10 cellular contexts compared by ENCODE assay signal in the genomic region with DNA sequence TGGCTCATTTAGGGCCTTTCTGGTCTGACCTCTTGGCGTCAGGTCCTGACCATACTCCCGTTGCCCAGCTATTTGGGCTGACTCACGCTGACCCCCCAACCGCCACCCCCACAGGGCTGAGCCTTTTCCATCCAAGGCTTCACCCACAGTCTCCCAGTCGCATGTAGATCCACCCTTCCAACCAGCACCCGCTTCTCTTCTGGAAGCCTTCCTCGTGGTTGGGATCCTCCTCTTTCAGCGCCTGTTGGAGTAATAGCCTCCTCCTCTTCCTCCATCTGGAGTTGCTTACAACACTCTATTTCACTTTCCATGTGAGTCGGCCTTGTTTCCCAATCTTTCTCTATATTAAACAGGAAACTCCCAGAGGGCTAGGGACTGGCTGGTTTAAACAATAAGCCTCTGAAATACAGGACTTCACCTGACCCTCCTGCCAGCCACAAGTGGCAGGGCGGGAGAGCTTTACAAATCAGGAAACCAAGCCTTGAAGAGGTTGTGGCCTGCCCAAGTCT. TPM values are rescaled to one million over a fixed set of nuclear protein-coding genes. Genes with fewer than 3 reads are reported as not detected.
DNase-seq lines count a peak whose midpoint lies in the region; ATAC-seq and TF ChIP-seq lines count a peak whose summit lies in the region.
"Had no signal": no experiment of that assay in that cellular context is flagged by ENCODE, and none has a peak within 500 bp of the region (broad histone marks: within the 10 kb centered on the region; RNA-seq: fewer than 3 reads in every experiment).

No MANE protein-coding gene starts in this region.

- H3K27me3 ChIP-seq in gastrocnemius medialis = no peaks in the 10 kb centered on the region
- H3K27me3 ChIP-seq in naive thymus-derived CD4-positive, alpha-beta T cell (ENCODE audit: control insufficient read depth in 2 of 2, insufficient read depth in 2 of 2, low read length in 2 of 2) = no peaks in the 10 kb centered on the region
- H3K27me3 ChIP-seq: body of pancreas had no signal

- peaks cover 30 to 34% of the 10 kb centered on the region in 2 donors for H3K4me1 ChIP-seq in gastrocnemius medialis
- peaks cover 23 to 25% of the 10 kb centered on the region in 2 donors for H3K4me1 ChIP-seq in naive thymus-derived CD4-positive, alpha-beta T cell (ENCODE audit: control insufficient read depth in 2 of 2, insufficient read depth in 2 of 2, low read length in 2 of 2)

- DNase-seq in ELR (ENCODE audit: low read depth) (peak; percentile 51), SKM-1 (lab: John Stamatoyannopoulos, UW; ENCODE audit: unreplicated experiment) (peak; percentile 75), foreskin fibroblast (peak; percentile 67 to 83), gastrocnemius medialis (no peak), COLO668 (lab: John Stamatoyannopoulos, UW; ENCODE audit: unreplicated experiment) (no peak)
- no peak for DNase-seq in activated T-cell treated with anti-CD3 and anti-CD28 coated beads, Interleukin-2, amount 50 U/mL, for 48 hours
- no peak for DNase-seq in naive thymus-derived CD4-positive, alpha-beta T cell
- DNase-seq: NCI-H526 had no signal

- no peak overlapping the region for H3K4me3 Mint-ChIP-seq in naive thymus-derived CD4-positive, alpha-beta T cell

- in situ Hi-C loops in gastrocnemius medialis (cut with MboI; ENCODE audit: low sequenced_read_pairs in 4 of 4) = no loop called here

- H3K36me3 Mint-ChIP-seq in naive thymus-derived CD4-positive, alpha-beta T cell = peaks cover 0 to 17% (median 1%) of the 10 kb centered on the region in 5 donors

- H3K4me3 ChIP-seq in foreskin fibroblast (ENCODE audit: low read depth in 1 of 2, low read length in 2 of 2) = no peak overlapping the region
- no peak overlapping the region for H3K4me3 ChIP-seq in gastrocnemius medialis
- H3K4me3 ChIP-seq in naive thymus-derived CD4-positive, alpha-beta T cell (ENCODE audit: low read length) = no peak overlapping the region
- H3K4me3 ChIP-seq: body of pancreas had no signal

- peaks cover 18 to 39% (median 35%) of the 10 kb centered on the region in 7 donors for H3K4me1 Mint-ChIP-seq in naive thymus-derived CD4-positive, alpha-beta T cell

- no peak for TF ChIP-seq CTCF in foreskin fibroblast (IDR thresholded peaks at IDR 0.05; ENCODE audit: low read depth, low read length)
- no peak for TF ChIP-seq CTCF in gastrocnemius medialis (IDR thresholded peaks at IDR 0.05 in 4 of 5, conservative IDR thresholded peaks at IDR 0.05 in 1 of 5)

- CTCF ChIA-PET in naive thymus-derived CD4-positive, alpha-beta T cell (lab: Charles Lee) = interaction anchor here (1.1 kb wide), 1 partner anchor 21 kb away, joined by 3 read pairs; no protein-coding TSS in a partner anchor

- no peaks in the 10 kb centered on the region for H3K9me3 Mint-ChIP-seq in naive thymus-derived CD4-positive, alpha-beta T cell

- ATAC-seq in gastrocnemius medialis = peak in 1 of 2 donors; percentile 11
- no peak for ATAC-seq in HG02610 (IDR thresholded peaks at IDR 0.05; ENCODE audit: unreplicated experiment)
- ATAC-seq in naive thymus-derived CD4-positive, alpha-beta T cell = no peak
- ATAC-seq: body of pancreas had no signal

- TF ChIP-seq POLR2A in gastrocnemius medialis (IDR thresholded peaks at IDR 0.05) = no peak

- H3K9me3 ChIP-seq in gastrocnemius medialis = no peaks in the 10 kb centered on the region
- no peaks in the 10 kb centered on the region for H3K9me3 ChIP-seq in naive thymus-derived CD4-positive, alpha-beta T cell (ENCODE audit: control insufficient read depth in 2 of 3, low read length in 3 of 3)
- H3K9me3 ChIP-seq: body of pancreas had no signal

- intact Hi-C loops in gastrocnemius medialis (cut with DNase I; ENCODE audit: low total_unique reads) = no loop called here
- intact Hi-C loops in naive thymus-derived CD4-positive, alpha-beta T cell (cut with micrococcal nuclease) = loop anchor here (5.0 kb wide), 4 partner anchors 139 to 219 kb away; partner anchors contain the start of genes ABHD14A (in 1 of the 2), DUSP7 (in 1 of the 2) and RPL29 (in 1 of the 2)

- H3K27ac Mint-ChIP-seq in naive thymus-derived CD4-positive, alpha-beta T cell = peak overlapping the region in 3 of 9 donors; percentile 25 to 88 (median 58)

- peaks cover 0 to 16% of the 10 kb centered on the region in 2 donors for H3K36me3 ChIP-seq in gastrocnemius medialis
- peaks cover 0 to 6% (median 0%) of the 10 kb centered on the region in 3 experiments for H3K36me3 ChIP-seq in naive thymus-derived CD4-positive, alpha-beta T cell (ENCODE audit: control insufficient read depth in 2 of 3, insufficient read depth in 3 of 3, low read length in 3 of 3)

- POLR2A ChIA-PET in naive thymus-derived CD4-positive, alpha-beta T cell (lab: Charles Lee) = interaction anchor here (0.7 to 1.3 kb wide), 3 partner anchors 8 to 44 kb away, joined by 3 to 4 read pairs (median 3); no protein-coding TSS in a partner anchor

- H3K27ac ChIP-seq in gastrocnemius medialis = peak overlapping the region; percentile 27 to 97 (median 46)
- H3K27ac ChIP-seq in naive thymus-derived CD4-positive, alpha-beta T cell (ENCODE audit: low read depth, low read length) = no peak overlapping the region

- H3K27me3 Mint-ChIP-seq in naive thymus-derived CD4-positive, alpha-beta T cell = peaks cover 0 to 2% (median 0%) of the 10 kb centered on the region in 5 donors

RNA-seq across cellular contexts. Expression of gene ALAS1, which starts 2.1 kb away (rescaled TPM):
- total RNA-seq in gastrocnemius medialis = 10 to 100 TPM; 61.0 to 99.8 (median 68.4) TPM
- 10 to 100 TPM; 12.6 to 74.3 (median 27.4) TPM for total RNA-seq in naive thymus-derived CD4-positive, alpha-beta T cell
- polyA plus RNA-seq in naive thymus-derived CD4-positive, alpha-beta T cell = 10 to 100 TPM; 18.7 to 37.6 TPM

RNA-seq across cellular contexts. Expression of gene TLR9, which starts 29.6 kb away (rescaled TPM):
- total RNA-seq in gastrocnemius medialis = under 1 TPM in 3 of 4 donors, not detected in 1; 0.07 to 0.41 (median 0.13) TPM
- 1 to 10 TPM in 3 of 5 experiments, under 1 TPM in 2; 0.27 to 2.5 (median 1.6) TPM for total RNA-seq in naive thymus-derived CD4-positive, alpha-beta T cell
- under 1 TPM in 1 of 2 donors, not detected in 1; 0.16 TPM for polyA plus RNA-seq in naive thymus-derived CD4-positive, alpha-beta T cell

RNA-seq across cellular contexts. Expression of gene POC1A, which starts 41.7 kb away (rescaled TPM):
- 1 to 10 TPM in 1 of 4 donors, under 1 TPM in 3; 0.51 to 3.2 (median 0.81) TPM for total RNA-seq in gastrocnemius medialis
- total RNA-seq in naive thymus-derived CD4-positive, alpha-beta T cell = 10 to 100 TPM in 1 of 5 experiments, 1 to 10 TPM in 2, under 1 TPM in 2; 0.58 to 19.7 (median 1.2) TPM
- 1 to 10 TPM; 1.8 to 2.5 TPM for polyA plus RNA-seq in naive thymus-derived CD4-positive, alpha-beta T cell

RNA-seq across cellular contexts. Expression of gene TWF2, which starts 43.1 kb away (rescaled TPM):
- total RNA-seq in gastrocnemius medialis = 100 to 1,000 TPM in 3 of 4 donors, 10 to 100 TPM in 1; 99.2 to 222 (median 168) TPM
- 100 to 1,000 TPM in 1 of 5 experiments, 10 to 100 TPM in 4; 38.7 to 110 (median 63.7) TPM for total RNA-seq in naive thymus-derived CD4-positive, alpha-beta T cell
- 100 to 1,000 TPM; 104 to 147 TPM for polyA plus RNA-seq in naive thymus-derived CD4-positive, alpha-beta T cell

RNA-seq across cellular contexts. Expression of gene PPM1M, which starts 49.7 kb away (rescaled TPM):
- total RNA-seq in gastrocnemius medialis = 1 to 10 TPM in 3 of 4 donors, under 1 TPM in 1; 0.97 to 5.2 (median 3.5) TPM
- total RNA-seq in naive thymus-derived CD4-positive, alpha-beta T cell = 10 to 100 TPM; 55.8 to 81.0 (median 74.5) TPM
- polyA plus RNA-seq in naive thymus-derived CD4-positive, alpha-beta T cell = 100 to 1,000 TPM in 1 of 2 donors, 10 to 100 TPM in 1; 68.8 to 135 TPM

Comparison
In these comparisons a context has a peak if more than half of its experiments do, and no peak if none do; other contexts are left out.
1. DNase-seq: peak in ELR (single experiment), SKM-1 (single experiment) and foreskin fibroblast (2 of 2); none in gastrocnemius medialis (0 of 2), COLO668 (single experiment), activated T-cell treated with anti-CD3 and anti-CD28 coated beads, Interleukin-2, amount 50 U/mL, for 48 hours (0 of 2) and naive thymus-derived CD4-positive, alpha-beta T cell (0 of 9).